In the genomic region with DNA sequence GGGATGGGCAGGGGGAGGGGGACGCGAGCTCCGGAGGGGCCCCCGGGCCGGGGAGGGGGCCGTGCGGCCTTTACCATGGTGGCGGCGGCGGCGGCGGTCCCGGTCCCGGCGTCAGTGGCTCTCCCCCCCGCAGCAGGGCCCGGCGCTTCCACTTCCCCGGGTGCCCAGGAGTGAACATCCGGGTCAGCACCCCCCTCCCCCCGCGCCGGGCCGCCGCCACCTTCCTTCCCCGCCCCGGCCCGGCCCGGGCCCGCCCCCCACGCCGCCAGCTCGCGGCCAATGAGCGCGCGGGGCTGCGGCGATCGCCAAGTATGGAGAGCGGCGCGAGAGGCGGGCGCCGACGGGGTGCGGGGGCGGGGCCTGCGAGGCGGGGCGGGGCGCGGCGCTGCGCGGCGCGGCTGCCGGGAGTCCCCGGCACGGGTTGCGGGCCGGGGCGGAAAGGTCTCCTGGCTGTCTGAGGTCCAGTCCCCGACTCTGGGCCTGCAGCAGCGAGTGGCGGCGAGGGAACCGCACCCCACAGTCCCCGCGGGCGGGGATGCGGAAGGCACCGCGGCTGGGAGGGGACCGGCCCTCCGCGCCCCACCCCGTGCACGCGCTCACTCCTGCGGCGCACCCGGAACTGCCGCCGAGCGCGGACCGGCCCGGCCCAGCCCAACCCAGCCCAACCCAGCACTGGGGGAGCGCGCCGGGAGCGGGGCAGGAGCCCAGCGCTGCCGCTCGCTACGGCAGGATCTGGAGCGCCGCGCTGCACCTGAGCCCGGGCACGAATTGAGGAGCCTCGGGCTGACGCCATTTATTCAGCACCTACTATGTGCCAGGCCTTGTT, we compare ENCODE assay signal across 1 cellular context.
TF ChIP-seq lines count a peak whose summit lies in the region.

A gene (minus strand): TSS at position 178 of the 826 bp plus-strand sequence. CDS start 101 bp downstream, at position 77.

TF ChIP-seq in HepG2, 621 proteins besides CTCF, POLR2A, EP300 and RAD21 (continued from another document and continues in another):
- TF ChIP-seq, protein P1, sequence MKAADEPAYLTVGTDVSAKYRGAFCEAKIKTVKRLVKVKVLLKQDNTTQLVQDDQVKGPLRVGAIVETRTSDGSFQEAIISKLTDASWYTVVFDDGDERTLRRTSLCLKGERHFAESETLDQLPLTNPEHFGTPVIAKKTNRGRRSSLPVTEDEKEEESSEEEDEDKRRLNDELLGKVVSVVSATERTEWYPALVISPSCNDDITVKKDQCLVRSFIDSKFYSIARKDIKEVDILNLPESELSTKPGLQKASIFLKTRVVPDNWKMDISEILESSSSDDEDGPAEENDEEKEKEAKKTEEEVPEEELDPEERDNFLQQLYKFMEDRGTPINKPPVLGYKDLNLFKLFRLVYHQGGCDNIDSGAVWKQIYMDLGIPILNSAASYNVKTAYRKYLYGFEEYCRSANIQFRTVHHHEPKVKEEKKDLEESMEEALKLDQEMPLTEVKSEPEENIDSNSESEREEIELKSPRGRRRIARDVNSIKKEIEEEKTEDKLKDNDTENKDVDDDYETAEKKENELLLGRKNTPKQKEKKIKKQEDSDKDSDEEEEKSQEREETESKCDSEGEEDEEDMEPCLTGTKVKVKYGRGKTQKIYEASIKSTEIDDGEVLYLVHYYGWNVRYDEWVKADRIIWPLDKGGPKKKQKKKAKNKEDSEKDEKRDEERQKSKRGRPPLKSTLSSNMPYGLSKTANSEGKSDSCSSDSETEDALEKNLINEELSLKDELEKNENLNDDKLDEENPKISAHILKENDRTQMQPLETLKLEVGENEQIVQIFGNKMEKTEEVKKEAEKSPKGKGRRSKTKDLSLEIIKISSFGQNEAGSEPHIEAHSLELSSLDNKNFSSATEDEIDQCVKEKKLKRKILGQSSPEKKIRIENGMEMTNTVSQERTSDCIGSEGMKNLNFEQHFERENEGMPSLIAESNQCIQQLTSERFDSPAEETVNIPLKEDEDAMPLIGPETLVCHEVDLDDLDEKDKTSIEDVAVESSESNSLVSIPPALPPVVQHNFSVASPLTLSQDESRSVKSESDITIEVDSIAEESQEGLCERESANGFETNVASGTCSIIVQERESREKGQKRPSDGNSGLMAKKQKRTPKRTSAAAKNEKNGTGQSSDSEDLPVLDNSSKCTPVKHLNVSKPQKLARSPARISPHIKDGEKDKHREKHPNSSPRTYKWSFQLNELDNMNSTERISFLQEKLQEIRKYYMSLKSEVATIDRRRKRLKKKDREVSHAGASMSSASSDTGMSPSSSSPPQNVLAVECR (CRISPR knock-in tag; IDR thresholded peaks at IDR 0.05; ENCODE audit: borderline replicate concordance) = peak; percentile 89
- TF ChIP-seq, protein P2, sequence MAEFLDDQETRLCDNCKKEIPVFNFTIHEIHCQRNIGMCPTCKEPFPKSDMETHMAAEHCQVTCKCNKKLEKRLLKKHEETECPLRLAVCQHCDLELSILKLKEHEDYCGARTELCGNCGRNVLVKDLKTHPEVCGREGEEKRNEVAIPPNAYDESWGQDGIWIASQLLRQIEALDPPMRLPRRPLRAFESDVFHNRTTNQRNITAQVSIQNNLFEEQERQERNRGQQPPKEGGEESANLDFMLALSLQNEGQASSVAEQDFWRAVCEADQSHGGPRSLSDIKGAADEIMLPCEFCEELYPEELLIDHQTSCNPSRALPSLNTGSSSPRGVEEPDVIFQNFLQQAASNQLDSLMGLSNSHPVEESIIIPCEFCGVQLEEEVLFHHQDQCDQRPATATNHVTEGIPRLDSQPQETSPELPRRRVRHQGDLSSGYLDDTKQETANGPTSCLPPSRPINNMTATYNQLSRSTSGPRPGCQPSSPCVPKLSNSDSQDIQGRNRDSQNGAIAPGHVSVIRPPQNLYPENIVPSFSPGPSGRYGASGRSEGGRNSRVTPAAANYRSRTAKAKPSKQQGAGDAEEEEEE (CRISPR knock-in tag; IDR thresholded peaks at IDR 0.05; ENCODE audit: borderline replicate concordance) = no peak
- TF ChIP-seq, protein P3, sequence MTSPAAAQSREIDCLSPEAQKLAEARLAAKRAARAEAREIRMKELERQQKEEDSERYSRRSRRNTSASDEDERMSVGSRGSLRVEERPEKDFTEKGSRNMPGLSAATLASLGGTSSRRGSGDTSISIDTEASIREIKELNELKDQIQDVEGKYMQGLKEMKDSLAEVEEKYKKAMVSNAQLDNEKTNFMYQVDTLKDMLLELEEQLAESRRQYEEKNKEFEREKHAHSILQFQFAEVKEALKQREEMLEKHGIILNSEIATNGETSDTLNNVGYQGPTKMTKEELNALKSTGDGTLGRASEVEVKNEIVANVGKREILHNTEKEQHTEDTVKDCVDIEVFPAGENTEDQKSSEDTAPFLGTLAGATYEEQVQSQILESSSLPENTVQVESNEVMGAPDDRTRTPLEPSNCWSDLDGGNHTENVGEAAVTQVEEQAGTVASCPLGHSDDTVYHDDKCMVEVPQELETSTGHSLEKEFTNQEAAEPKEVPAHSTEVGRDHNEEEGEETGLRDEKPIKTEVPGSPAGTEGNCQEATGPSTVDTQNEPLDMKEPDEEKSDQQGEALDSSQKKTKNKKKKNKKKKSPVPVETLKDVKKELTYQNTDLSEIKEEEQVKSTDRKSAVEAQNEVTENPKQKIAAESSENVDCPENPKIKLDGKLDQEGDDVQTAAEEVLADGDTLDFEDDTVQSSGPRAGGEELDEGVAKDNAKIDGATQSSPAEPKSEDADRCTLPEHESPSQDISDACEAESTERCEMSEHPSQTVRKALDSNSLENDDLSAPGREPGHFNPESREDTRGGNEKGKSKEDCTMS (CRISPR knock-in tag; conservative IDR thresholded peaks at IDR 0.05) = no peak
- TF ChIP-seq CCAR2 (optimal IDR thresholded peaks at IDR 0.05; ENCODE audit: low read depth, low read length) (no peak), ZNF850 (CRISPR knock-in tag; conservative IDR thresholded peaks at IDR 0.05) (no peak), ZSCAN29 (CRISPR knock-in tag; conservative IDR thresholded peaks at IDR 0.05) (no peak), TBX3 (IDR thresholded peaks at IDR 0.05; ENCODE audit: borderline replicate concordance) (no peak), MAFK (conservative IDR thresholded peaks at IDR 0.05 in 1 of 2, IDR thresholded peaks at IDR 0.05 in 1 of 2; ENCODE audit: low read length in 2 of 2) (no peak), MAFF (IDR thresholded peaks at IDR 0.05; ENCODE audit: low read depth, low read length) (no peak), ZFP36L2 (CRISPR knock-in tag; IDR thresholded peaks at IDR 0.05) (no peak), ZNF121 (CRISPR knock-in tag; IDR thresholded peaks at IDR 0.05) (0 out of 2 replicates have a peak, but pooled peaks have one; percentile 47), SMARCC2 (IDR thresholded peaks at IDR 0.05) (no peak), HNRNPK (IDR thresholded peaks at IDR 0.05; ENCODE audit: low read depth, low read length, poor library complexity, severe bottlenecking) (no peak), ZNF790 (CRISPR knock-in tag; IDR thresholded peaks at IDR 0.05; ENCODE audit: borderline replicate concordance) (no peak), PAWR (CRISPR knock-in tag; IDR thresholded peaks at IDR 0.05; ENCODE audit: borderline replicate concordance) (no peak), ZBTB38 (CRISPR knock-in tag; IDR thresholded peaks at IDR 0.05) (no peak; the same call in 1 of the 2 replicates), THYN1 (CRISPR knock-in tag; IDR thresholded peaks at IDR 0.05; ENCODE audit: borderline replicate concordance, low read depth) (no peak), ZNF598 (CRISPR knock-in tag; IDR thresholded peaks at IDR 0.05; ENCODE audit: borderline replicate concordance) (0 out of 2 replicates have a peak, but pooled peaks have one; percentile 31), FOXK1 (CRISPR knock-in tag; IDR thresholded peaks at IDR 0.05; ENCODE audit: borderline replicate concordance, low read depth) (no peak), HES4 (CRISPR knock-in tag; IDR thresholded peaks at IDR 0.05; ENCODE audit: borderline replicate concordance) (peak; percentile 52; the same call in 1 of the 2 replicates), ADNP (CRISPR knock-in tag; IDR thresholded peaks at IDR 0.05) (no peak), CAMTA2 (CRISPR knock-in tag; IDR thresholded peaks at IDR 0.05; ENCODE audit: borderline replicate concordance) (0 out of 2 replicates have a peak, but pooled peaks have one; percentile 41), TOPORS (CRISPR knock-in tag; IDR thresholded peaks at IDR 0.05) (no peak), IRX3 (CRISPR knock-in tag; IDR thresholded peaks at IDR 0.05; ENCODE audit: borderline replicate concordance, low read depth) (no peak), ZNF12 (CRISPR knock-in tag; IDR thresholded peaks at IDR 0.05) (no peak), ERF (CRISPR knock-in tag; IDR thresholded peaks at IDR 0.05) (0 out of 2 replicates have a peak, but pooled peaks have one; percentile 40)
- TF ChIP-seq, protein P4, sequence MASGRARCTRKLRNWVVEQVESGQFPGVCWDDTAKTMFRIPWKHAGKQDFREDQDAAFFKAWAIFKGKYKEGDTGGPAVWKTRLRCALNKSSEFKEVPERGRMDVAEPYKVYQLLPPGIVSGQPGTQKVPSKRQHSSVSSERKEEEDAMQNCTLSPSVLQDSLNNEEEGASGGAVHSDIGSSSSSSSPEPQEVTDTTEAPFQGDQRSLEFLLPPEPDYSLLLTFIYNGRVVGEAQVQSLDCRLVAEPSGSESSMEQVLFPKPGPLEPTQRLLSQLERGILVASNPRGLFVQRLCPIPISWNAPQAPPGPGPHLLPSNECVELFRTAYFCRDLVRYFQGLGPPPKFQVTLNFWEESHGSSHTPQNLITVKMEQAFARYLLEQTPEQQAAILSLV (CRISPR knock-in tag; IDR thresholded peaks at IDR 0.05; ENCODE audit: borderline replicate concordance) = no peak
- TF ChIP-seq, protein P5, sequence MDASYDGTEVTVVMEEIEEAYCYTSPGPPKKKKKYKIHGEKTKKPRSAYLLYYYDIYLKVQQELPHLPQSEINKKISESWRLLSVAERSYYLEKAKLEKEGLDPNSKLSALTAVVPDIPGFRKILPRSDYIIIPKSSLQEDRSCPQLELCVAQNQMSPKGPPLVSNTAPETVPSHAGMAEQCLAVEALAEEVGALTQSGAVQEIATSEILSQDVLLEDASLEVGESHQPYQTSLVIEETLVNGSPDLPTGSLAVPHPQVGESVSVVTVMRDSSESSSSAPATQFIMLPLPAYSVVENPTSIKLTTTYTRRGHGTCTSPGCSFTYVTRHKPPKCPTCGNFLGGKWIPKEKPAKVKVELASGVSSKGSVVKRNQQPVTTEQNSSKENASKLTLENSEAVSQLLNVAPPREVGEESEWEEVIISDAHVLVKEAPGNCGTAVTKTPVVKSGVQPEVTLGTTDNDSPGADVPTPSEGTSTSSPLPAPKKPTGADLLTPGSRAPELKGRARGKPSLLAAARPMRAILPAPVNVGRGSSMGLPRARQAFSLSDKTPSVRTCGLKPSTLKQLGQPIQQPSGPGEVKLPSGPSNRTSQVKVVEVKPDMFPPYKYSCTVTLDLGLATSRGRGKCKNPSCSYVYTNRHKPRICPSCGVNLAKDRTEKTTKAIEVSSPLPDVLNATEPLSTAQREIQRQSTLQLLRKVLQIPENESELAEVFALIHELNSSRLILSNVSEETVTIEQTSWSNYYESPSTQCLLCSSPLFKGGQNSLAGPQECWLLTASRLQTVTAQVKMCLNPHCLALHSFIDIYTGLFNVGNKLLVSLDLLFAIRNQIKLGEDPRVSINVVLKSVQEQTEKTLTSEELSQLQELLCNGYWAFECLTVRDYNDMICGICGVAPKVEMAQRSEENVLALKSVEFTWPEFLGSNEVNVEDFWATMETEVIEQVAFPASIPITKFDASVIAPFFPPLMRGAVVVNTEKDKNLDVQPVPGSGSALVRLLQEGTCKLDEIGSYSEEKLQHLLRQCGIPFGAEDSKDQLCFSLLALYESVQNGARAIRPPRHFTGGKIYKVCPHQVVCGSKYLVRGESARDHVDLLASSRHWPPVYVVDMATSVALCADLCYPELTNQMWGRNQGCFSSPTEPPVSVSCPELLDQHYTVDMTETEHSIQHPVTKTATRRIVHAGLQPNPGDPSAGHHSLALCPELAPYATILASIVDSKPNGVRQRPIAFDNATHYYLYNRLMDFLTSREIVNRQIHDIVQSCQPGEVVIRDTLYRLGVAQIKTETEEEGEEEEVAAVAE (CRISPR knock-in tag; IDR thresholded peaks at IDR 0.05; ENCODE audit: borderline replicate concordance) = no peak
- TF ChIP-seq, protein P6, sequence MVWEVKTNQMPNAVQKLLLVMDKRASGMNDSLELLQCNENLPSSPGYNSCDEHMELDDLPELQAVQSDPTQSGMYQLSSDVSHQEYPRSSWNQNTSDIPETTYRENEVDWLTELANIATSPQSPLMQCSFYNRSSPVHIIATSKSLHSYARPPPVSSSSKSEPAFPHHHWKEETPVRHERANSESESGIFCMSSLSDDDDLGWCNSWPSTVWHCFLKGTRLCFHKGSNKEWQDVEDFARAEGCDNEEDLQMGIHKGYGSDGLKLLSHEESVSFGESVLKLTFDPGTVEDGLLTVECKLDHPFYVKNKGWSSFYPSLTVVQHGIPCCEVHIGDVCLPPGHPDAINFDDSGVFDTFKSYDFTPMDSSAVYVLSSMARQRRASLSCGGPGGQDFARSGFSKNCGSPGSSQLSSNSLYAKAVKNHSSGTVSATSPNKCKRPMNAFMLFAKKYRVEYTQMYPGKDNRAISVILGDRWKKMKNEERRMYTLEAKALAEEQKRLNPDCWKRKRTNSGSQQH (CRISPR knock-in tag; IDR thresholded peaks at IDR 0.05; ENCODE audit: low read depth) = peak; percentile 26; the same call in 1 of the 2 replicates
- TF ChIP-seq, protein P7, sequence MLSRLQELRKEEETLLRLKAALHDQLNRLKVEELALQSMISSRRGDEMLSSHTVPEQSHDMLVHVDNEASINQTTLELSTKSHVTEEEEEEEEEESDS (CRISPR knock-in tag; IDR thresholded peaks at IDR 0.05; ENCODE audit: borderline replicate concordance) = no peak
- TF ChIP-seq, protein P8, sequence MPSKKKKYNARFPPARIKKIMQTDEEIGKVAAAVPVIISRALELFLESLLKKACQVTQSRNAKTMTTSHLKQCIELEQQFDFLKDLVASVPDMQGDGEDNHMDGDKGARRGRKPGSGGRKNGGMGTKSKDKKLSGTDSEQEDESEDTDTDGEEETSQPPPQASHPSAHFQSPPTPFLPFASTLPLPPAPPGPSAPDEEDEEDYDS (CRISPR knock-in tag; IDR thresholded peaks at IDR 0.05) = 0 out of 2 replicates have a peak, but pooled peaks have one; percentile 20
- TF ChIP-seq, protein P9, sequence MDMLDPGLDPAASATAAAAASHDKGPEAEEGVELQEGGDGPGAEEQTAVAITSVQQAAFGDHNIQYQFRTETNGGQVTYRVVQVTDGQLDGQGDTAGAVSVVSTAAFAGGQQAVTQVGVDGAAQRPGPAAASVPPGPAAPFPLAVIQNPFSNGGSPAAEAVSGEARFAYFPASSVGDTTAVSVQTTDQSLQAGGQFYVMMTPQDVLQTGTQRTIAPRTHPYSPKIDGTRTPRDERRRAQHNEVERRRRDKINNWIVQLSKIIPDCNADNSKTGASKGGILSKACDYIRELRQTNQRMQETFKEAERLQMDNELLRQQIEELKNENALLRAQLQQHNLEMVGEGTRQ (IDR thresholded peaks at IDR 0.05; ENCODE audit: low read depth, low read length) = no peak
- TF ChIP-seq, protein P9 (CRISPR knock-in tag; IDR thresholded peaks at IDR 0.05; ENCODE audit: borderline replicate concordance) = no peak
- TF ChIP-seq, protein P10, sequence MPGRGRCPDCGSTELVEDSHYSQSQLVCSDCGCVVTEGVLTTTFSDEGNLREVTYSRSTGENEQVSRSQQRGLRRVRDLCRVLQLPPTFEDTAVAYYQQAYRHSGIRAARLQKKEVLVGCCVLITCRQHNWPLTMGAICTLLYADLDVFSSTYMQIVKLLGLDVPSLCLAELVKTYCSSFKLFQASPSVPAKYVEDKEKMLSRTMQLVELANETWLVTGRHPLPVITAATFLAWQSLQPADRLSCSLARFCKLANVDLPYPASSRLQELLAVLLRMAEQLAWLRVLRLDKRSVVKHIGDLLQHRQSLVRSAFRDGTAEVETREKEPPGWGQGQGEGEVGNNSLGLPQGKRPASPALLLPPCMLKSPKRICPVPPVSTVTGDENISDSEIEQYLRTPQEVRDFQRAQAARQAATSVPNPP (CRISPR knock-in tag; IDR thresholded peaks at IDR 0.05) = no peak
